ENCODE assay signal across 13 cellular contexts in genomic region chr3:118809696-118810498, GRCh38.
DNase-seq lines count a peak whose midpoint lies in the region; ATAC-seq and TF ChIP-seq lines count a peak whose summit lies in the region.
"Had no signal": no experiment of that assay in that cellular context is flagged by ENCODE, and none has a peak within 500 bp of the region (broad histone marks: within the 10 kb centered on the region; RNA-seq: fewer than 3 reads in every experiment).

No MANE protein-coding gene starts in this region.

- no peaks in the 10 kb centered on the region for H3K79me2 ChIP-seq in mammary epithelial cell (ENCODE audit: insufficient read depth, low read length)

- DNase-seq in right lobe of liver (no peak), superior temporal gyrus (ENCODE audit: extremely low spot score) (no peak), mammary epithelial cell (no peak), GDM1 (lab: John Stamatoyannopoulos, UW) (no peak)
- DNase-seq: activated CD4-positive, alpha-beta T cell treated with anti-CD3 and anti-CD28 coated beads, Interleukin-2, amount 50 U/mL, for 1 hour; activated naive CD8-positive, alpha-beta T cell treated with anti-CD3 and anti-CD28 coated beads, Interleukin-2, amount 10 ng/mL, durations not matched to agents 7 days and 5 days; DND-41; transverse colon had no signal

- no peak overlapping the region for H2AFZ ChIP-seq in mammary epithelial cell (ENCODE audit: low read depth, low read length)

- no peak for TF ChIP-seq POLR2A in right lobe of liver (IDR thresholded peaks at IDR 0.05)

- ATAC-seq in GM18520 (IDR thresholded peaks at IDR 0.05; ENCODE audit: unreplicated experiment) (peak; percentile 31), GM21717 (IDR thresholded peaks at IDR 0.05; ENCODE audit: unreplicated experiment) (peak; percentile 46), HG03159 (IDR thresholded peaks at IDR 0.05; ENCODE audit: unreplicated experiment) (peak; percentile 42), right lobe of liver (no peak)
- ATAC-seq: SK-N-SH treated with all-trans-retinoic acid at 6 μM for 48 hours had no signal

- TF ChIP-seq CTCF in right lobe of liver (IDR thresholded peaks at IDR 0.05) (no peak), mammary epithelial cell (conservative IDR thresholded peaks at IDR 0.05 in 1 of 2, IDR thresholded peaks at IDR 0.05 in 1 of 2; ENCODE audit: extremely low read depth in 1 of 2, insufficient read depth in 1 of 2, low read depth in 1 of 2, low read length in 2 of 2) (no peak)

- H3K9me3 ChIP-seq in BLaER1 (no peaks in the 10 kb centered on the region), right lobe of liver (no peaks in the 10 kb centered on the region), mammary epithelial cell (replicated peaks; ENCODE audit: insufficient read depth, low read length) (no peaks in the 10 kb centered on the region)
- H3K9me3 ChIP-seq: transverse colon had no signal

- H3K9ac ChIP-seq in BLaER1 (no peak overlapping the region), mammary epithelial cell (ENCODE audit: insufficient read depth, low read length) (no peak overlapping the region)

- BruUV-seq in mammary epithelial cell (replicated peaks; lab: Mats Ljungman, UMichigan), result no TSS peak

- H3K36me3 ChIP-seq in BLaER1, result no peaks in the 10 kb centered on the region
- H3K36me3 ChIP-seq in right lobe of liver, result no peaks in the 10 kb centered on the region
- no peaks in the 10 kb centered on the region for H3K36me3 ChIP-seq in mammary epithelial cell (ENCODE audit: insufficient read depth, low read length)
- H3K36me3 ChIP-seq: transverse colon had no signal

- H3K27me3 ChIP-seq in BLaER1, result no peaks in the 10 kb centered on the region
- H3K27me3 ChIP-seq in right lobe of liver, result no peaks in the 10 kb centered on the region
- no peaks in the 10 kb centered on the region for H3K27me3 ChIP-seq in mammary epithelial cell (ENCODE audit: insufficient read depth, low read length)
- H3K27me3 ChIP-seq: transverse colon had no signal

- peaks cover 20% of the 10 kb centered on the region for H3K4me1 ChIP-seq in BLaER1
- no peaks in the 10 kb centered on the region for H3K4me1 ChIP-seq in right lobe of liver
- H3K4me1 ChIP-seq in mammary epithelial cell (ENCODE audit: insufficient read depth, low read length), result no peaks in the 10 kb centered on the region
- H3K4me1 ChIP-seq: transverse colon had no signal

- H3K4me3 ChIP-seq in BLaER1 (no peak overlapping the region), right lobe of liver (no peak overlapping the region), mammary epithelial cell (replicated peaks in 1 of 3; ENCODE audit: insufficient read depth in 1 of 3, low read depth in 2 of 3, low read length in 3 of 3) (no peak overlapping the region)
- H3K4me3 ChIP-seq: transverse colon had no signal

- intact Hi-C loops in right lobe of liver (cut with DNase I), result no loop called here
- intact Hi-C loops in mammary epithelial cell (cut with micrococcal nuclease), result no loop called here

- H4K20me1 ChIP-seq in BLaER1, result no peaks in the 10 kb centered on the region
- H4K20me1 ChIP-seq in mammary epithelial cell (ENCODE audit: insufficient read depth, low read length), result no peaks in the 10 kb centered on the region

- in situ Hi-C loops in mammary epithelial cell (cut with MboI; ENCODE audit: low sequenced_read_pairs in 2 of 2), result no loop called here

- dilution Hi-C loops in mammary epithelial cell (cut with HindIII; ENCODE audit: low sequenced_read_pairs), result no loop called here

- peak overlapping the region; percentile 32 for H3K4me2 ChIP-seq in BLaER1
- no peak overlapping the region for H3K4me2 ChIP-seq in mammary epithelial cell (ENCODE audit: insufficient read depth, low read depth, low read length)

- 55% methylated on average over 8 of the region's 9 CpGs for WGBS in right lobe of liver (ENCODE audit: insufficient coverage, low coverage, low lambda C conversion rate, missing lambda C conversion rate)
- 60% methylated on average over 8 of the region's 9 CpGs for WGBS in mammary epithelial cell (ENCODE audit: low coverage, missing lambda C conversion rate)

- CTCF ChIA-PET in mammary epithelial cell (lab: Charles Lee; ENCODE audit: low non-redundant PET), result no interaction called here

- H3K27ac ChIP-seq in BLaER1 (no peak overlapping the region), right lobe of liver (no peak overlapping the region), mammary epithelial cell (ENCODE audit: insufficient read depth, low read depth, low read length) (no peak overlapping the region)
- H3K27ac ChIP-seq: transverse colon had no signal

Comparison
In these comparisons a context has a peak if more than half of its experiments do, and no peak if none do; other contexts are left out.
1. ATAC-seq: peak in GM18520 (single experiment), GM21717 (single experiment) and HG03159 (single experiment); none in right lobe of liver (0 of 4).